Comparison of ENCODE assay signal across 8 cellular contexts in genomic region chr7:117673839-117674238, GRCh38.
DNase-seq lines count a peak whose midpoint lies in the region; ATAC-seq, FAIRE-seq and TF ChIP-seq lines count a peak whose summit lies in the region.

No MANE protein-coding gene starts in this region.

- no peaks in the 10 kb centered on the region for H3K36me3 ChIP-seq in A673 (ENCODE audit: insufficient read depth, low read length, poor library complexity, severe bottlenecking)
- no peaks in the 10 kb centered on the region; a peak in 1 of 8 replicates for H3K36me3 ChIP-seq in H1 (ENCODE audit: control insufficient read depth in 2 of 4, insufficient read depth in 4 of 4, low read length in 3 of 4)
- H3K36me3 ChIP-seq in osteoblast (ENCODE audit: insufficient read depth, low read length) = no peaks in the 10 kb centered on the region

- TF ChIP-seq POLR2A in H1 (IDR thresholded peaks at IDR 0.05; ENCODE audit: control extremely low read depth in 1 of 2, low read depth in 2 of 2, low read length in 2 of 2) = no peak

- no peak for TF ChIP-seq RAD21 in H1 (IDR thresholded peaks at IDR 0.05 in 1 of 2, conservative IDR thresholded peaks at IDR 0.05 in 1 of 2; ENCODE audit: low read depth in 2 of 2, low read length in 2 of 2)

- H3K4me3 Mint-ChIP-seq in activated naive CD4-positive, alpha-beta T cell treated with anti-CD3 and anti-CD28 coated beads, Interleukin-2, amount 10 ng/mL, durations not matched to agents 7 days and 5 days = no peak overlapping the region

- H3K27me3 Mint-ChIP-seq in activated naive CD4-positive, alpha-beta T cell treated with anti-CD3 and anti-CD28 coated beads, Interleukin-2, amount 10 ng/mL, durations not matched to agents 7 days and 5 days = peaks cover 5% of the 10 kb centered on the region

- H3K23me2 ChIP-seq in H1 (ENCODE audit: low read depth, low read length) = peaks cover 6% of the 10 kb centered on the region; the same call in 1 of the 2 replicates

- TF ChIP-seq CTCF in A673 (conservative IDR thresholded peaks at IDR 0.05; ENCODE audit: low read depth, low read length) = peak; percentile 64
- TF ChIP-seq CTCF in H1 (IDR thresholded peaks at IDR 0.05; ENCODE audit: control extremely low read depth in 1 of 3, insufficient read depth in 1 of 3, low read depth in 1 of 3, low read length in 3 of 3) = no peak
- TF ChIP-seq CTCF in osteoblast (IDR thresholded peaks at IDR 0.05; ENCODE audit: extremely low read depth, low read depth, low read length) = peak; percentile 34

- H4K8ac ChIP-seq in H1 (ENCODE audit: extremely low read depth, insufficient read depth, low read length) = no peak overlapping the region; the same call in 1 of the 2 replicates

- no peak overlapping the region for H3K27ac Mint-ChIP-seq in activated naive CD4-positive, alpha-beta T cell treated with anti-CD3 and anti-CD28 coated beads, Interleukin-2, amount 10 ng/mL, durations not matched to agents 7 days and 5 days

- H3K56ac ChIP-seq in H1 (replicated peaks; ENCODE audit: insufficient read length, low read depth, low read length) = no peak overlapping the region

- peak; percentile 48 for FAIRE-seq in GM19239 (lab: Jason Lieb, UNC)
- FAIRE-seq in H1 (lab: Jason Lieb, UNC) = no peak

- ATAC-seq in HG03460 (IDR thresholded peaks at IDR 0.05; ENCODE audit: unreplicated experiment) = no peak

- no peaks in the 10 kb centered on the region for H3K9me3 Mint-ChIP-seq in activated naive CD4-positive, alpha-beta T cell treated with anti-CD3 and anti-CD28 coated beads, Interleukin-2, amount 10 ng/mL, durations not matched to agents 7 days and 5 days

- H2BK120ac ChIP-seq in H1 (replicated peaks; ENCODE audit: low read depth, low read length) = peak overlapping the region; percentile 88

- TF ChIP-seq EP300 in H1 (IDR thresholded peaks at IDR 0.05; ENCODE audit: borderline replicate concordance in 1 of 2, low read depth in 2 of 2, low read length in 2 of 2) = no peak

- DNase-seq in A673 (ENCODE audit: low spot score) (peak; percentile 56), GM19239 (ENCODE audit: insufficient read length, low spot score) (no peak), NCI-H2196 (lab: John Stamatoyannopoulos, UW; ENCODE audit: unreplicated experiment) (peak; percentile 67), H1 (ENCODE audit: low read depth in 1 of 2, low spot score in 2 of 2) (no peak), osteoblast (ENCODE audit: insufficient read length, low spot score, missing footprints) (peak; percentile 34), HuH-7.5 (ENCODE audit: low spot score) (no peak)
- DNase-seq in activated naive CD4-positive, alpha-beta T cell treated with anti-CD3 and anti-CD28 coated beads, Interleukin-2, amount 10 ng/mL, durations not matched to agents 7 days and 5 days = no peak

- H3K27me3 ChIP-seq in A673 (replicated peaks; ENCODE audit: insufficient read depth, low read depth, low read length, poor library complexity) (no peaks in the 10 kb centered on the region), H1 (replicated peaks in 1 of 4; ENCODE audit: control insufficient read depth in 3 of 4, extremely low read depth in 1 of 4, insufficient read depth in 3 of 4, low read length in 3 of 4) (no peaks in the 10 kb centered on the region), osteoblast (ENCODE audit: insufficient read depth, low read length) (no peaks in the 10 kb centered on the region)

- H2BK5ac ChIP-seq in H1 (ENCODE audit: low read depth, low read length) = peak overlapping the region; percentile 79

- peak overlapping the region; percentile 59 to 99 for H3K4me2 ChIP-seq in H1 (ENCODE audit: insufficient read depth in 1 of 2, low read depth in 2 of 2, low read length in 2 of 2)
- no peak overlapping the region for H3K4me2 ChIP-seq in osteoblast (ENCODE audit: insufficient read depth, low read length)

- no TSS peak for BruUV-seq in A673 (replicated peaks; lab: Mats Ljungman, UMichigan)

- H4K91ac ChIP-seq in H1 (replicated peaks; ENCODE audit: insufficient read length, low read length) = peak overlapping the region; percentile 75

- H3K9ac ChIP-seq in H1 (replicated peaks in 1 of 4; ENCODE audit: extremely low read depth in 1 of 4, low read depth in 3 of 4, low read length in 3 of 4) = no peak overlapping the region

- no peaks in the 10 kb centered on the region for H3K4me1 Mint-ChIP-seq in activated naive CD4-positive, alpha-beta T cell treated with anti-CD3 and anti-CD28 coated beads, Interleukin-2, amount 10 ng/mL, durations not matched to agents 7 days and 5 days

- H3K79me2 ChIP-seq in H1 (ENCODE audit: control insufficient read depth in 1 of 2, insufficient read depth in 2 of 2, low read length in 2 of 2) (no peaks in the 10 kb centered on the region), osteoblast (ENCODE audit: insufficient read depth, low read length) (no peaks in the 10 kb centered on the region)

- no peak overlapping the region for H3K18ac ChIP-seq in H1 (ENCODE audit: extremely low read depth, low read length)

- intact Hi-C loops in A673 (cut with micrococcal nuclease; ENCODE audit: unreplicated experiment) = loop anchor here (2.0 to 5.0 kb wide), 2 partner anchors 215 to 272 kb away; no protein-coding TSS in a partner anchor

- H3K14ac ChIP-seq in H1 (ENCODE audit: insufficient read length) = no peak overlapping the region

- H4K20me1 ChIP-seq in H1 (replicated peaks in 1 of 2; ENCODE audit: control insufficient read depth in 1 of 2, insufficient read depth in 2 of 2, low read length in 2 of 2) (no peaks in the 10 kb centered on the region), osteoblast (ENCODE audit: insufficient read depth, low read length) (no peaks in the 10 kb centered on the region)

- no peak overlapping the region for H2BK15ac ChIP-seq in H1 (ENCODE audit: low read length)

- no peak overlapping the region for H3K23ac ChIP-seq in H1 (ENCODE audit: insufficient read length)

- no peak overlapping the region for H2BK20ac ChIP-seq in H1 (ENCODE audit: low read length)

- no peak overlapping the region for H2AK5ac ChIP-seq in H1 (ENCODE audit: low read depth, low read length)

- H3K4me1 ChIP-seq in A673 (ENCODE audit: insufficient read depth, low read length, poor library complexity, severe bottlenecking) (no peaks in the 10 kb centered on the region), H1 (replicated peaks in 1 of 4; ENCODE audit: control insufficient read depth in 3 of 4, insufficient read depth in 4 of 4, low read length in 3 of 4) (peaks cover 10 to 30% (median 23%) of the 10 kb centered on the region in 4 experiments; a peak in 6 of 7 replicates), osteoblast (ENCODE audit: insufficient read depth, low read length) (no peaks in the 10 kb centered on the region)

- H3K4me3 ChIP-seq in A673 (ENCODE audit: low read depth, low read length, poor library complexity, severe bottlenecking) (no peak overlapping the region), H1 (ENCODE audit: extremely low read depth in 1 of 4, insufficient read depth in 2 of 4, low read depth in 3 of 4, low read length in 4 of 4) (peak overlapping the region; percentile 8 to 48 (median 22); a peak in 5 of 8 replicates), osteoblast (ENCODE audit: insufficient read depth, low read length) (no peak overlapping the region)

- H2BK12ac ChIP-seq in H1 (ENCODE audit: low read depth, low read length) = peak overlapping the region; percentile 85; the same call in 1 of the 2 replicates

- H3K9me3 ChIP-seq in A673 (ENCODE audit: low read depth, low read length, poor library complexity, severe bottlenecking) = no peaks in the 10 kb centered on the region
- H3K9me3 ChIP-seq in H1 (ENCODE audit: insufficient read depth in 2 of 2, low read depth in 1 of 2, low read length in 1 of 2) = no peaks in the 10 kb centered on the region
- H3K9me3 ChIP-seq in osteoblast (ENCODE audit: low read depth, low read length) = no peaks in the 10 kb centered on the region

- peak overlapping the region; percentile 81; the same call in 1 of the 2 replicates for H2AFZ ChIP-seq in H1 (ENCODE audit: low read length)
- H2AFZ ChIP-seq in osteoblast (ENCODE audit: low read length) = no peak overlapping the region

- POLR2A ChIA-PET in A673 (lab: Charles Lee; ENCODE audit: low non-redundant PET) = no interaction called here
- POLR2A ChIA-PET in H1 (lab: Charles Lee; ENCODE audit: partially characterized antibody) = no interaction called here

- peak overlapping the region; percentile 79 for H4K5ac ChIP-seq in H1 (ENCODE audit: insufficient read length, low read depth, low read length)

- no peak overlapping the region for H3K4ac ChIP-seq in H1 (replicated peaks; ENCODE audit: insufficient read length, low read depth, low read length)

- no peak overlapping the region for H3K27ac ChIP-seq in A673 (ENCODE audit: low read depth, low read length, poor library complexity, severe bottlenecking)
- no peak overlapping the region for H3K27ac ChIP-seq in H1 (ENCODE audit: low read depth, low read length)
- H3K27ac ChIP-seq in osteoblast (ENCODE audit: low read depth, low read length) = no peak overlapping the region

- H3K79me1 ChIP-seq in H1 (ENCODE audit: low read depth, low read length) = no peaks in the 10 kb centered on the region

- no peaks in the 10 kb centered on the region for H3K36me3 Mint-ChIP-seq in activated naive CD4-positive, alpha-beta T cell treated with anti-CD3 and anti-CD28 coated beads, Interleukin-2, amount 10 ng/mL, durations not matched to agents 7 days and 5 days

- CTCF ChIA-PET in A673 (lab: Charles Lee) = no interaction called here
- CTCF ChIA-PET in H1 (lab: Charles Lee; ENCODE audit: partially characterized antibody) = interaction anchor here (0.6 to 6.4 kb wide), 5 partner anchors 26 to 479 kb away, joined by 3 to 55 read pairs (median 6); no protein-coding TSS in a partner anchor
- CTCF ChIA-PET in activated naive CD4-positive, alpha-beta T cell treated with anti-CD3 and anti-CD28 coated beads, Interleukin-2, amount 10 ng/mL, durations not matched to agents 7 days and 5 days (lab: Charles Lee) = no interaction called here

TF ChIP-seq in H1, 55 proteins besides CTCF, POLR2A, EP300 and RAD21:
- TF ChIP-seq BCL11A (IDR thresholded peaks at IDR 0.05; ENCODE audit: low read depth in 2 of 2, low read length in 2 of 2) = no peak
- no peak for TF ChIP-seq CTBP2 (IDR thresholded peaks at IDR 0.05; ENCODE audit: borderline replicate concordance, insufficient read depth, insufficient read length, low read length)
- TF ChIP-seq CHD1 (IDR thresholded peaks at IDR 0.05; ENCODE audit: low read depth, low read length) = no peak
- TF ChIP-seq SP4 (IDR thresholded peaks at IDR 0.05; ENCODE audit: low read length) = no peak
- peak; percentile 5 for TF ChIP-seq ASH2L (IDR thresholded peaks at IDR 0.05; ENCODE audit: low read length)

Comparison
In these comparisons a context has a peak if more than half of its experiments do, and no peak if none do; other contexts are left out.
1. DNase-seq: peak in A673 (single experiment), NCI-H2196 (single experiment) and osteoblast (single experiment); none in GM19239 (single experiment), H1 (0 of 2), HuH-7.5 (single experiment) and activated naive CD4-positive, alpha-beta T cell treated with anti-CD3 and anti-CD28 coated beads, Interleukin-2, amount 10 ng/mL, durations not matched to agents 7 days and 5 days (single experiment).
2. H3K4me3 ChIP-seq: peak in H1 (4 of 4); none in A673 (single experiment) and osteoblast (single experiment).
3. CTCF ChIP-seq: peak in A673 (single experiment) and osteoblast (single experiment); none in H1 (0 of 3).